Comparison of ENCODE assay signal across 26 cellular contexts in the genomic region with DNA sequence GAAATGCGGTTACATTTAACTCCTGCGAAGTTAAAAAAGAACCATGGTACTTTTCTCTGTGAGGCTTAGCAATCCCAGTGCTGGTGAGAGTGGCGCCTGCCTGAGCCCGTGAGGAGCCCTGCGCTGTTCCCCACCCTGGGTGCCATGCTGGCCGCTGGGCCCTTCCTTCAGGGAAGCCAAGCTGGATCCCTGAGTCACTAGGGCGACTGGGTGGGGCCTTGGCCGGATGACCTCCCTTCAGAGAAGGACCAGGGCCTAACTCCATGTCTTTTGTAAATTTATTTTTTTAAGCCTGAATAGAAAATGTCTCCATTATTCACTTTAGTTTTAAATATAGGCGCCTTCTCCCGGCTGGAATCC.
DNase-seq lines count a peak whose midpoint lies in the region; ATAC-seq and TF ChIP-seq lines count a peak whose summit lies in the region.
"Had no signal": no experiment of that assay in that cellular context is flagged by ENCODE, and none has a peak within 500 bp of the region (broad histone marks: within the 10 kb centered on the region; RNA-seq: fewer than 3 reads in every experiment).

No MANE protein-coding gene starts in this region.

- H3K27ac ChIP-seq in right atrium auricular region: no peak overlapping the region
- H3K27ac ChIP-seq in right cardiac atrium (ENCODE audit: low read length): no peak overlapping the region
- no peak overlapping the region for H3K27ac ChIP-seq in colonic mucosa
- no peak overlapping the region for H3K27ac ChIP-seq in aorta (ENCODE audit: low read depth in 1 of 2, low read length in 2 of 2)
- H3K27ac ChIP-seq: ascending aorta, gastroesophageal sphincter, neutrophil had no signal

- DNase-seq in right atrium auricular region (ENCODE audit: low spot score) (peak; percentile 42), right cardiac atrium (no peak), colonic mucosa (peak; percentile 14), posterior vena cava (ENCODE audit: low spot score) (peak; percentile 64), aorta (peak; percentile 38 to 61), COLO829 (ENCODE audit: low spot score) (no peak)
- DNase-seq: activated CD4-positive, alpha-beta T cell treated with anti-CD3 and anti-CD28 coated beads, Interleukin-2, amount 50 U/mL, for 1 hour; activated naive CD8-positive, alpha-beta T cell treated with anti-CD3 and anti-CD28 coated beads for 36 hours; EL; GOT3; hippocampal formation; left colon; NCI-H1048; NCI-H2029 treated with DMSO at 0.1 percent for 48 hours; NCI-H526 treated with DMSO at 0.1 percent for 48 hours; SIG-M5; small intestine; stimulated activated CD4-positive, alpha-beta T cell treated with anti-CD3 and anti-CD28 coated beads, Interleukin-1b, Interleukin-23, amount 100 ng/mL, for 48 hours had no signal

- no peaks in the 10 kb centered on the region for H3K9me3 ChIP-seq in right atrium auricular region
- H3K9me3 ChIP-seq in right cardiac atrium (ENCODE audit: control insufficient read depth, low read length): no peaks in the 10 kb centered on the region
- H3K9me3 ChIP-seq in colonic mucosa: no peaks in the 10 kb centered on the region
- H3K9me3 ChIP-seq in aorta (ENCODE audit: control insufficient read depth, low read length): no peaks in the 10 kb centered on the region
- H3K9me3 ChIP-seq: ascending aorta, gastroesophageal sphincter, neutrophil, Peyer's patch had no signal

- intact Hi-C loops in right cardiac atrium (cut with DNase I) (loop anchor here in 1 of 4 donors (10.0 kb wide), 2 partner anchors 334 to 554 kb away; partner anchors contain the start of gene DLL1), colonic mucosa (cut with DNase I) (no loop called here), posterior vena cava (cut with DNase I) (no loop called here), aorta (cut with DNase I) (loop anchor here in 1 of 2 donors (5.0 kb wide), 1 partner anchor 327 kb away; no protein-coding TSS in a partner anchor)

- TF ChIP-seq POLR2A in GM18505 (IDR thresholded peaks at IDR 0.05; ENCODE audit: borderline replicate concordance, extremely low read depth, insufficient read depth, insufficient read length): no peak

- H3K4me1 ChIP-seq in right atrium auricular region: peaks cover 0 to 17% of the 10 kb centered on the region in 2 donors
- no peaks in the 10 kb centered on the region for H3K4me1 ChIP-seq in right cardiac atrium (ENCODE audit: control insufficient read depth, insufficient read depth, low read length)
- no peaks in the 10 kb centered on the region for H3K4me1 ChIP-seq in colonic mucosa
- no peaks in the 10 kb centered on the region for H3K4me1 ChIP-seq in aorta (ENCODE audit: control insufficient read depth in 1 of 2, insufficient read depth in 2 of 2, low read length in 2 of 2)
- H3K4me1 ChIP-seq: Peyer's patch had no signal

- TF ChIP-seq CTCF in right atrium auricular region (IDR thresholded peaks at IDR 0.05) (no peak), colonic mucosa (IDR thresholded peaks at IDR 0.05) (no peak)

- no peak overlapping the region for H3K9ac ChIP-seq in colonic mucosa (ENCODE audit: low read depth in 2 of 2, low read length in 2 of 2)

- H3K36me3 ChIP-seq in right atrium auricular region (no peaks in the 10 kb centered on the region), colonic mucosa (no peaks in the 10 kb centered on the region), aorta (ENCODE audit: control insufficient read depth in 1 of 2, insufficient read depth in 2 of 2, low read length in 1 of 2) (no peaks in the 10 kb centered on the region)
- H3K36me3 ChIP-seq: ascending aorta, gastroesophageal sphincter, neutrophil, Peyer's patch had no signal

- H3K4me3 ChIP-seq in right atrium auricular region (no peak overlapping the region), right cardiac atrium (ENCODE audit: low read length) (no peak overlapping the region), colonic mucosa (no peak overlapping the region), aorta (ENCODE audit: low read length in 2 of 2) (no peak overlapping the region)
- H3K4me3 ChIP-seq: ascending aorta, gastroesophageal sphincter, GM12878, Peyer's patch had no signal

- WGBS in right cardiac atrium: 92% methylated on average over 10 of the region's 10 CpGs
- 95 to 96% methylated on average over 10 of the region's 10 CpGs for WGBS in aorta, 2 donors

- ATAC-seq in right cardiac atrium: no peak
- no peak for ATAC-seq in aorta (ENCODE audit: low FRiP score)
- no peak for ATAC-seq in HG02938 (IDR thresholded peaks at IDR 0.05; ENCODE audit: unreplicated experiment)
- ATAC-seq in GM18505 (IDR thresholded peaks at IDR 0.05; ENCODE audit: unreplicated experiment): no peak
- ATAC-seq: gastroesophageal sphincter, GM12878, left colon, WTC11 had no signal

- no peaks in the 10 kb centered on the region for H3K27me3 ChIP-seq in right atrium auricular region
- no peaks in the 10 kb centered on the region for H3K27me3 ChIP-seq in right cardiac atrium (ENCODE audit: control insufficient read depth, insufficient read depth)
- no peaks in the 10 kb centered on the region for H3K27me3 ChIP-seq in colonic mucosa
- no peaks in the 10 kb centered on the region for H3K27me3 ChIP-seq in aorta (ENCODE audit: control insufficient read depth in 1 of 2, insufficient read depth in 2 of 2, low read length in 1 of 2)
- H3K27me3 ChIP-seq: ascending aorta, Peyer's patch had no signal

Comparison
In these comparisons a context has a peak if more than half of its experiments do, and no peak if none do; other contexts are left out.
1. DNase-seq: peak in right atrium auricular region (single experiment), colonic mucosa (single experiment), posterior vena cava (single experiment) and aorta (2 of 2); none in right cardiac atrium (0 of 3) and COLO829 (single experiment).